In genomic region chr2:127108090-127108523, GRCh38 we compare ENCODE assay signal across 2 cellular contexts.
TF ChIP-seq lines count a peak whose summit lies in the region.

No MANE protein-coding gene starts in this region.

TF ChIP-seq in SK-N-SH, 30 proteins besides CTCF, POLR2A, EP300 and RAD21 (continued from another document):
- TF ChIP-seq ZBTB33 (IDR thresholded peaks at IDR 0.05; ENCODE audit: borderline replicate concordance, low read depth) (no peak), IRF3 (IDR thresholded peaks at IDR 0.05; ENCODE audit: low read depth, low read length) (no peak), FOXM1 (IDR thresholded peaks at IDR 0.05; ENCODE audit: low read depth) (no peak)
TF ChIP-seq in SK-N-SH: peak in this region for 0.

TF ChIP-seq in SK-N-SH treated with all-trans-retinoic acid at 6 μM for 48 hours, 23 proteins besides CTCF, POLR2A, EP300 and RAD21 (continued from another document):
- TF ChIP-seq TSHZ2 (CRISPR knock-in tag; IDR thresholded peaks at IDR 0.05) (no peak), ZNF8 (CRISPR knock-in tag; IDR thresholded peaks at IDR 0.05) (no peak), ISL1 (CRISPR knock-in tag; IDR thresholded peaks at IDR 0.05) (no peak)
